Comparison of ENCODE assay signal across 8 cellular contexts in genomic region chr2:195559431-195559914, GRCh38.
A peak's percentile ranks its signal among the peaks of the same experiment; 100 is the strongest.
DNase-seq lines count a peak whose midpoint lies in the region; ATAC-seq and TF ChIP-seq lines count a peak whose summit lies in the region.

No MANE protein-coding gene starts in this region.

- H3K27ac ChIP-seq in A673 (ENCODE audit: low read depth, low read length, poor library complexity, severe bottlenecking) = peak overlapping the region; percentile 47
- H3K27ac ChIP-seq in SK-N-SH (ENCODE audit: low read depth in 2 of 2, low read length in 1 of 2) = peak overlapping the region; percentile 12 to 96; a peak in 3 of 4 replicates
- peak overlapping the region; percentile 57 to 71 for H3K27ac ChIP-seq in mucosa of rectum (ENCODE audit: low read depth in 2 of 2, low read length in 2 of 2)

- H3K27me3 ChIP-seq in A673 (replicated peaks; ENCODE audit: insufficient read depth, low read depth, low read length, poor library complexity) (no peaks in the 10 kb centered on the region), SK-N-SH (ENCODE audit: insufficient read depth) (no peaks in the 10 kb centered on the region), mucosa of rectum (ENCODE audit: control insufficient read depth in 2 of 2, insufficient read depth in 2 of 2, low read length in 2 of 2) (no peaks in the 10 kb centered on the region)

- no peaks in the 10 kb centered on the region for H3K9me2 ChIP-seq in SK-N-SH

- H3K36me3 ChIP-seq in A673 (ENCODE audit: insufficient read depth, low read length, poor library complexity, severe bottlenecking) (no peaks in the 10 kb centered on the region), SK-N-SH (replicated peaks in 1 of 2; ENCODE audit: control insufficient read depth in 1 of 2, insufficient read depth in 2 of 2, low read length in 1 of 2) (no peaks in the 10 kb centered on the region), mucosa of rectum (ENCODE audit: control insufficient read depth in 2 of 2, insufficient read depth in 2 of 2, low read length in 2 of 2) (no peaks in the 10 kb centered on the region)

- H3K4me3 ChIP-seq in A673 (ENCODE audit: low read depth, low read length, poor library complexity, severe bottlenecking) (no peak overlapping the region), SK-N-SH (ENCODE audit: low read depth in 2 of 2, low read length in 1 of 2) (no peak overlapping the region), mucosa of rectum (ENCODE audit: low read length in 2 of 2) (no peak overlapping the region)

- H3F3A ChIP-seq in SK-N-SH (replicated peaks; ENCODE audit: insufficient read depth) = peaks cover 38% of the 10 kb centered on the region

- BruUV-seq in A673 (replicated peaks; lab: Mats Ljungman, UMichigan) = no TSS peak

- no peaks in the 10 kb centered on the region for H4K20me1 ChIP-seq in SK-N-SH (ENCODE audit: insufficient read depth)

- H3K9ac ChIP-seq in SK-N-SH (no peak overlapping the region), mucosa of rectum (ENCODE audit: low read depth in 1 of 2, low read length in 2 of 2) (no peak overlapping the region)

- TF ChIP-seq POLR2A in GM18951 (IDR thresholded peaks at IDR 0.05; ENCODE audit: extremely low read depth, insufficient read depth, insufficient read length) = peak; percentile 18

- H3K4me1 Mint-ChIP-seq in activated naive CD8-positive, alpha-beta T cell (ENCODE audit: low read depth) = peaks cover 66% of the 10 kb centered on the region

- ATAC-seq in HG03108 (IDR thresholded peaks at IDR 0.05; ENCODE audit: unreplicated experiment) = peak; percentile 81

- WGBS in SK-N-SH (ENCODE audit: low lambda C conversion rate) = 46% methylated on average over 5 of the region's 5 CpGs

- no peak for TF ChIP-seq RAD21 in SK-N-SH (IDR thresholded peaks at IDR 0.05; ENCODE audit: low read length)

- H3K27me3 Mint-ChIP-seq in activated naive CD8-positive, alpha-beta T cell = no peaks in the 10 kb centered on the region

- POLR2A ChIA-PET in A673 (lab: Charles Lee; ENCODE audit: low non-redundant PET) (no interaction called here), SK-N-SH (lab: Yijun Ruan, JAX) (no interaction called here)

- peaks cover 4% of the 10 kb centered on the region for H3K9me3 Mint-ChIP-seq in activated naive CD8-positive, alpha-beta T cell (ENCODE audit: low read depth)

- H2AFZ ChIP-seq in SK-N-SH (ENCODE audit: low read depth) = no peak overlapping the region; the same call in 1 of the 2 replicates

- H3K27ac Mint-ChIP-seq in activated naive CD8-positive, alpha-beta T cell = peak overlapping the region; percentile 91

- peak overlapping the region; percentile 17 for H3K4me2 ChIP-seq in SK-N-SH

- peaks cover 7% of the 10 kb centered on the region for H3K36me3 Mint-ChIP-seq in activated naive CD8-positive, alpha-beta T cell

- DNase-seq in A673 (ENCODE audit: low spot score) (peak; percentile 88), SK-N-SH (no peak), NCI-H446 (lab: John Stamatoyannopoulos, UW) (no peak), epidermal melanocyte (ENCODE audit: insufficient read length, low spot score) (no peak)

- TF ChIP-seq CTCF in A673 (conservative IDR thresholded peaks at IDR 0.05; ENCODE audit: low read depth, low read length) (no peak), SK-N-SH (IDR thresholded peaks at IDR 0.05) (no peak)

- CTCF ChIA-PET in A673 (lab: Charles Lee) (no interaction called here), SK-N-SH (lab: Yijun Ruan, JAX) (interaction anchor here (1.3 kb wide), 1 partner anchor 17 kb away, joined by 3 read pairs; no protein-coding TSS in a partner anchor)

- TF ChIP-seq EP300 in SK-N-SH (IDR thresholded peaks at IDR 0.05; ENCODE audit: borderline replicate concordance in 1 of 2, low read depth in 1 of 2, low read length in 1 of 2) = peak in 1 of 2 experiments; percentile 86; a peak in 2 of 4 replicates

- H3K4me1 ChIP-seq in A673 (ENCODE audit: insufficient read depth, low read length, poor library complexity, severe bottlenecking) (peaks cover 27% of the 10 kb centered on the region), SK-N-SH (ENCODE audit: control insufficient read depth in 1 of 2, insufficient read depth in 2 of 2, low read depth in 1 of 2, low read length in 1 of 2) (peaks cover 0 to 36% of the 10 kb centered on the region in 2 experiments; a peak in 3 of 4 replicates), mucosa of rectum (ENCODE audit: control insufficient read depth in 2 of 2, insufficient read depth in 2 of 2, low read length in 2 of 2) (peaks cover 8 to 11% of the 10 kb centered on the region in 2 donors)

- H3K9me3 ChIP-seq in A673 (ENCODE audit: low read depth, low read length, poor library complexity, severe bottlenecking) (no peaks in the 10 kb centered on the region), SK-N-SH (no peaks in the 10 kb centered on the region), mucosa of rectum (ENCODE audit: control insufficient read depth in 2 of 2, low read length in 2 of 2) (no peaks in the 10 kb centered on the region)

- H3K79me2 ChIP-seq in SK-N-SH (ENCODE audit: insufficient read depth) = no peaks in the 10 kb centered on the region

- intact Hi-C loops in A673 (cut with micrococcal nuclease; ENCODE audit: unreplicated experiment) = no loop called here

- peak overlapping the region; percentile 86 for H3K4me3 Mint-ChIP-seq in activated naive CD8-positive, alpha-beta T cell

- in situ Hi-C loops in GM18951 (cut with MboI; ENCODE audit: low sequenced_read_pairs, unreplicated experiment) = loop anchor here (25.0 kb wide), 1 partner anchor 503 kb away; the partner anchor contains the start of gene DNAH7

TF ChIP-seq in SK-N-SH, 30 proteins besides CTCF, POLR2A, EP300 and RAD21 (continues in another document):
- TF ChIP-seq USF2 (IDR thresholded peaks at IDR 0.05; ENCODE audit: borderline replicate concordance, low read depth, low read length) = no peak
- no peak for TF ChIP-seq ZBTB33 (IDR thresholded peaks at IDR 0.05; ENCODE audit: borderline replicate concordance, low read depth)
- TF ChIP-seq FOXJ3 (CRISPR knock-in tag; IDR thresholded peaks at IDR 0.05) = no peak
- TF ChIP-seq NFIC (IDR thresholded peaks at IDR 0.05; ENCODE audit: borderline replicate concordance) = peak; percentile 59
- no peak for TF ChIP-seq GATA2 (CRISPR knock-in tag; IDR thresholded peaks at IDR 0.05)
- no peak for TF ChIP-seq RFX5 (IDR thresholded peaks at IDR 0.05; ENCODE audit: low read length)
- TF ChIP-seq CHD2 (IDR thresholded peaks at IDR 0.05; ENCODE audit: low read length, partially characterized antibody) = no peak
- peak; percentile 62; the same call in 1 of the 2 replicates for TF ChIP-seq TEAD4 (IDR thresholded peaks at IDR 0.05; ENCODE audit: borderline replicate concordance, insufficient read depth)
- TF ChIP-seq MXI1 (IDR thresholded peaks at IDR 0.05; ENCODE audit: low read depth, low read length) = no peak; the same call in 1 of the 2 replicates
- peak; percentile 44; the same call in 1 of the 2 replicates for TF ChIP-seq FOSL2 (IDR thresholded peaks at IDR 0.05; ENCODE audit: borderline replicate concordance, low read depth)
- no peak for TF ChIP-seq MEF2A (IDR thresholded peaks at IDR 0.05; ENCODE audit: borderline replicate concordance, low read depth)
- TF ChIP-seq FOXM1 (IDR thresholded peaks at IDR 0.05; ENCODE audit: low read depth) = peak; percentile 70
- no peak for TF ChIP-seq NRF1 (IDR thresholded peaks at IDR 0.05; ENCODE audit: low read depth, low read length)
- TF ChIP-seq MAX (IDR thresholded peaks at IDR 0.05; ENCODE audit: low read depth) = peak; percentile 93
- TF ChIP-seq PBX3 (IDR thresholded peaks at IDR 0.05) = peak; percentile 91
- TF ChIP-seq GABPA (IDR thresholded peaks at IDR 0.05; ENCODE audit: low read depth) = peak; percentile 36; the same call in 1 of the 2 replicates
